Comparison of ENCODE assay signal across 22 cellular contexts in genomic region chr1:157145081-157145480, GRCh38. TPM values are rescaled to one million over a fixed set of nuclear protein-coding genes. Genes with fewer than 3 reads are reported as not detected.
DNase-seq lines count a peak whose midpoint lies in the region; ATAC-seq, FAIRE-seq and TF ChIP-seq lines count a peak whose summit lies in the region.
"Had no signal": no experiment of that assay in that cellular context is flagged by ENCODE, and none has a peak within 500 bp of the region (broad histone marks: within the 10 kb centered on the region; RNA-seq: fewer than 3 reads in every experiment).

No MANE protein-coding gene starts in this region.

- H3K9ac ChIP-seq in GM23248, result no peak overlapping the region
- no peak overlapping the region for H3K9ac ChIP-seq in astrocyte (ENCODE audit: low read length)

- H3K36me3 Mint-ChIP-seq in astrocyte (ENCODE audit: low read depth, unreplicated experiment), result no peaks in the 10 kb centered on the region
- H3K36me3 Mint-ChIP-seq: CD4-positive, CD25-positive, alpha-beta regulatory T cell; IgD-negative memory B cell had no signal

- H3K9me3 ChIP-seq in GM23248 (ENCODE audit: low read depth) (no peaks in the 10 kb centered on the region), astrocyte (ENCODE audit: insufficient read depth, low read depth, low read length) (no peaks in the 10 kb centered on the region), esophagus (ENCODE audit: control insufficient read depth in 2 of 2, insufficient read depth in 1 of 2, low read depth in 1 of 2, low read length in 1 of 2) (no peaks in the 10 kb centered on the region)
- H3K9me3 ChIP-seq: Caco-2 had no signal

- TF ChIP-seq CTCF in astrocyte (IDR thresholded peaks at IDR 0.05; ENCODE audit: insufficient read depth, low read depth, low read length), result no peak

- H3K4me2 ChIP-seq in GM23248 (ENCODE audit: unreplicated experiment) (no peak overlapping the region), astrocyte (ENCODE audit: low read length) (no peak overlapping the region)

- in situ Hi-C loops in GM23248 (cut with MboI), result no loop called here

- ATAC-seq in GM18868 (IDR thresholded peaks at IDR 0.05; ENCODE audit: unreplicated experiment), result no peak
- no peak for ATAC-seq in GM18907 (IDR thresholded peaks at IDR 0.05; ENCODE audit: unreplicated experiment)

- H3K27me3 ChIP-seq in GM23248 (replicated peaks; ENCODE audit: insufficient read depth) (no peaks in the 10 kb centered on the region), astrocyte (ENCODE audit: insufficient read depth, low read length) (no peaks in the 10 kb centered on the region), esophagus (ENCODE audit: control insufficient read depth in 1 of 2, insufficient read depth in 2 of 2, low read length in 2 of 2) (no peaks in the 10 kb centered on the region)

- H3K9me2 ChIP-seq in GM23248 (ENCODE audit: insufficient read depth), result no peaks in the 10 kb centered on the region

- H3K4me1 ChIP-seq in GM23248 (ENCODE audit: insufficient read depth) (0 out of 2 replicates have a peak, but pooled peaks cover 6% of the 10 kb centered on the region), astrocyte (ENCODE audit: insufficient read depth, low read length) (no peaks in the 10 kb centered on the region), esophagus (ENCODE audit: control insufficient read depth in 2 of 2, insufficient read depth in 2 of 2, low read length in 1 of 2) (peaks cover 0 to 3% of the 10 kb centered on the region in 2 donors)
- H3K4me1 ChIP-seq: Caco-2 had no signal

- H3K79me2 ChIP-seq in GM23248 (ENCODE audit: insufficient read depth) (no peaks in the 10 kb centered on the region), astrocyte (ENCODE audit: insufficient read depth, low read length) (no peaks in the 10 kb centered on the region)

- H3K9me3 Mint-ChIP-seq in astrocyte (ENCODE audit: unreplicated experiment), result peaks cover 3% of the 10 kb centered on the region
- H3K9me3 Mint-ChIP-seq: CD4-positive, CD25-positive, alpha-beta regulatory T cell; HFFc6; IgD-negative memory B cell had no signal

- no peak overlapping the region for H3K27ac Mint-ChIP-seq in astrocyte (ENCODE audit: unreplicated experiment)
- H3K27ac Mint-ChIP-seq: CD4-positive, CD25-positive, alpha-beta regulatory T cell; HFFc6; IgD-negative memory B cell had no signal

- WGBS in GM23248 (ENCODE audit: low coverage in 1 of 2, low lambda C conversion rate in 2 of 2, missing lambda C conversion rate in 2 of 2), 2 experiments, result 54 to 65% methylated on average over 1 of the region's 1 CpG
- 62 to 63% methylated on average over 1 of the region's 1 CpG for WGBS in esophagus, 2 donors

- no peak overlapping the region for H2AFZ ChIP-seq in GM23248
- H2AFZ ChIP-seq in astrocyte (ENCODE audit: low read depth, low read length), result no peak overlapping the region

- H4K20me1 ChIP-seq in GM23248 (ENCODE audit: insufficient read depth), result no peaks in the 10 kb centered on the region
- H4K20me1 ChIP-seq in astrocyte (ENCODE audit: insufficient read depth, low read length), result no peaks in the 10 kb centered on the region

- H3K27me3 Mint-ChIP-seq in astrocyte (ENCODE audit: low read depth, unreplicated experiment), result no peaks in the 10 kb centered on the region

- H3K27ac ChIP-seq in GM23248, result no peak overlapping the region
- H3K27ac ChIP-seq in astrocyte (ENCODE audit: low read depth, low read length), result no peak overlapping the region
- H3K27ac ChIP-seq in esophagus (ENCODE audit: low read depth in 2 of 2, low read length in 1 of 2), result peak overlapping the region; percentile 65 to 84
- peak overlapping the region in 18 of 21 experiments; percentile 12 to 74 (median 50) for H3K27ac ChIP-seq in skin epidermis

- H3K36me3 ChIP-seq in GM23248 (ENCODE audit: low read depth) (no peaks in the 10 kb centered on the region), astrocyte (ENCODE audit: insufficient read depth, low read length) (no peaks in the 10 kb centered on the region), esophagus (ENCODE audit: control insufficient read depth in 2 of 2, insufficient read depth in 2 of 2, low read length in 1 of 2) (no peaks in the 10 kb centered on the region)

- H3K4me3 ChIP-seq in GM23248, result no peak overlapping the region
- H3K4me3 ChIP-seq in astrocyte (ENCODE audit: insufficient read depth, low read depth, low read length), result no peak overlapping the region
- H3K4me3 ChIP-seq in esophagus (ENCODE audit: low read depth in 1 of 2, low read length in 2 of 2), result no peak overlapping the region
- H3K4me3 ChIP-seq in skin epidermis, result no peak overlapping the region

- no peak for FAIRE-seq in astrocyte (lab: Jason Lieb, UNC)
- FAIRE-seq: G401.6, GM18507 had no signal

- H3K4me1 Mint-ChIP-seq in astrocyte (ENCODE audit: low read depth, unreplicated experiment), result peaks cover 20% of the 10 kb centered on the region

- peaks cover 7% of the 10 kb centered on the region for H3F3A ChIP-seq in GM23248 (ENCODE audit: insufficient read depth)

- DNase-seq in GM23248 (peak; percentile 31), astrocyte (ENCODE audit: low read depth) (peak; percentile 18)
- no peak for DNase-seq in activated CD4-positive, alpha-beta T cell treated with anti-CD3 and anti-CD28 coated beads for 48 hours
- DNase-seq: Caco-2; CD4-positive, CD25-positive, alpha-beta regulatory T cell; HFFc6; NCI-H1417 treated with DMSO at 0.1 percent for 48 hours; NCI-H1930; NCI-H2171; NCI-H446 treated with DMSO at 0.1 percent for 48 hours; OCI-M1; SIG-M5 had no signal

- no peak overlapping the region for H3K4me3 Mint-ChIP-seq in astrocyte (ENCODE audit: unreplicated experiment)
- H3K4me3 Mint-ChIP-seq: CD4-positive, CD25-positive, alpha-beta regulatory T cell; HFFc6; IgD-negative memory B cell had no signal

RNA-seq across cellular contexts. Expression of gene ETV3, which starts 6.9 kb away (rescaled TPM):
- 10.6 and 21.4 TPM in 2 replicates for total RNA-seq in GM23248 (2014; rRNA removed; shearing (Covaris generic))
- 4.8 and 5.2 TPM in 2 replicates for polyA plus RNA-seq in GM23248 (2016; fragmentation: Nextera tagmentation; extraction: Ambion mirVana)
- 35.4 and 37.5 TPM in 2 replicates for total RNA-seq in astrocyte
- polyA plus RNA-seq in esophagus, result 1 to 10 TPM; 9.3 to 9.4 TPM

RNA-seq across cellular contexts. Expression of gene ETV3L, which starts 45.5 kb away (rescaled TPM):
- total RNA-seq in GM23248 (2014; rRNA removed; shearing (Covaris generic)), result not detected in 2 replicates
- polyA plus RNA-seq in GM23248 (2016; fragmentation: Nextera tagmentation; extraction: Ambion mirVana) (not detected in 2 replicates), esophagus (not detected)
- total RNA-seq in astrocyte, result not detected in 2 replicates
- total RNA-seq: Caco-2; CD4-positive, CD25-positive, alpha-beta regulatory T cell; H4; HFFc6; HT-29; RPMI7951 had no signal
- polyA plus RNA-seq: CD4-positive, CD25-positive, alpha-beta regulatory T cell; IgD-negative memory B cell had no signal

Comparison
In these comparisons a context has a peak if more than half of its experiments do, and no peak if none do; other contexts are left out.
1. H3K27ac ChIP-seq: peak in esophagus (2 of 2) and skin epidermis (18 of 21); none in GM23248 (single experiment) and astrocyte (single experiment).